In the genomic region with DNA sequence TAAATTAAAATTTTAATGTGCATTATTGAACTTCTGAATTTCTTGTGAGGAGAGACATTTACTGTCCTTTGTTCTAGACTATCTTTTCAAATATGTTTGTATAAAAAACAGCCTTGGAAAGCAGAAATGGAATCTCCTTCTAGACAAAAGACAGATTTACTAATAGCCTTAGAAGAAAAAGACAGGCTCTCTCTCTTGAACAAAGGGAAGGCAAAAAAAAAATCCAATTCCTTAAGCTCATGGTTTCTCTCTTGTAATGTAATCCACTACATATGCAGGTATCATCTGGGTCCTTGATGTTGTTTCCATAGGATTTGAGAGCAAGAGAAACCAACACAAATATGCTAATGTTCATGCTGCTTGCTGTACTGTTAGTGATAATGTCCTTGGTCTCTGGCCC, we compare ENCODE assay signal across 19 cellular contexts.
A peak's percentile ranks its signal among the peaks of the same experiment; 100 is the strongest.
DNase-seq lines count a peak whose midpoint lies in the region; ATAC-seq and TF ChIP-seq lines count a peak whose summit lies in the region.
"Had no signal": no experiment of that assay in that cellular context is flagged by ENCODE, and none has a peak within 500 bp of the region (broad histone marks: within the 10 kb centered on the region; RNA-seq: fewer than 3 reads in every experiment).

No MANE protein-coding gene starts in this region.

- H2AFZ ChIP-seq in OCI-LY7 (ENCODE audit: low read length) (no peak overlapping the region), neural progenitor cell (replicated peaks) (no peak overlapping the region)

- ATAC-seq in GM19455 (IDR thresholded peaks at IDR 0.05; ENCODE audit: unreplicated experiment) = no peak
- ATAC-seq: GM12878 had no signal

- POLR2A ChIA-PET in OCI-LY7 (lab: Charles Lee) = interaction anchor here (0.7 to 1.4 kb wide), 4 partner anchors 9 to 730 kb away, joined by 3 to 6 read pairs (median 4); no protein-coding TSS in a partner anchor

- no peaks in the 10 kb centered on the region for H3K79me2 ChIP-seq in OCI-LY7 (ENCODE audit: insufficient read depth, low read depth, low read length)
- no peaks in the 10 kb centered on the region for H3K79me2 ChIP-seq in neural progenitor cell (ENCODE audit: low read depth)

- no peaks in the 10 kb centered on the region for H3F3A ChIP-seq in neural progenitor cell (ENCODE audit: low read depth)

- no peak for TF ChIP-seq CTCF in OCI-LY7 (conservative IDR thresholded peaks at IDR 0.05; ENCODE audit: low read length)
- TF ChIP-seq CTCF in neural progenitor cell (IDR thresholded peaks at IDR 0.05) = no peak

- BruUV-seq in OCI-LY7 (replicated peaks; lab: Mats Ljungman, UMichigan) = TSS peak; percentile 20

- H3K9me2 ChIP-seq in OCI-LY7 (ENCODE audit: insufficient read depth, low read length) = no peaks in the 10 kb centered on the region

- H4K20me1 ChIP-seq in OCI-LY7 (ENCODE audit: insufficient read depth, low read length) = no peaks in the 10 kb centered on the region
- no peaks in the 10 kb centered on the region for H4K20me1 ChIP-seq in neural progenitor cell (ENCODE audit: low read depth)
- H4K20me1 ChIP-seq: BLaER1 had no signal

- no peaks in the 10 kb centered on the region for H3K4me1 Mint-ChIP-seq in neural progenitor cell
- H3K4me1 Mint-ChIP-seq: CD14-positive monocyte; CD4-positive, alpha-beta memory T cell had no signal

- H3K4me1 ChIP-seq in OCI-LY7 (ENCODE audit: insufficient read depth, low read length, poor library complexity, severe bottlenecking) (no peaks in the 10 kb centered on the region), neural progenitor cell (peaks cover 11% of the 10 kb centered on the region)
- H3K4me1 ChIP-seq: BLaER1 had no signal

- H3K9me3 Mint-ChIP-seq in neural progenitor cell = no peaks in the 10 kb centered on the region
- H3K9me3 Mint-ChIP-seq: CD4-positive, alpha-beta memory T cell had no signal

- H3K4me3 Mint-ChIP-seq in neural progenitor cell = no peak overlapping the region
- H3K4me3 Mint-ChIP-seq: CD14-positive monocyte; CD4-positive, alpha-beta memory T cell; H9 had no signal

- H3K4me2 ChIP-seq in OCI-LY7 (ENCODE audit: low read length) = no peak overlapping the region
- no peak overlapping the region for H3K4me2 ChIP-seq in neural progenitor cell
- H3K4me2 ChIP-seq: BLaER1 had no signal

- no peak overlapping the region for H3K9ac ChIP-seq in neural progenitor cell
- H3K9ac ChIP-seq: BLaER1 had no signal

- intact Hi-C loops in OCI-LY7 (cut with micrococcal nuclease; ENCODE audit: unreplicated experiment) = no loop called here
- intact Hi-C loops in posterior vena cava (cut with DNase I) = no loop called here

- H3K36me3 Mint-ChIP-seq in neural progenitor cell = peaks cover under 1% of the 10 kb centered on the region

- no peak overlapping the region for H3K4me3 ChIP-seq in OCI-LY7 (ENCODE audit: low read depth, low read length, poor library complexity, severe bottlenecking)
- H3K4me3 ChIP-seq in neural progenitor cell = no peak overlapping the region
- H3K4me3 ChIP-seq: BLaER1, GM12878 had no signal

- CTCF ChIA-PET in OCI-LY7 (lab: Charles Lee; ENCODE audit: unreplicated experiment) = no interaction called here

- peaks cover 2% of the 10 kb centered on the region for H3K27me3 Mint-ChIP-seq in neural progenitor cell (ENCODE audit: insufficient read depth, low read depth)
- H3K27me3 Mint-ChIP-seq: CD4-positive, alpha-beta memory T cell had no signal

- DNase-seq in NCI-H82 (lab: John Stamatoyannopoulos, UW) (peak; percentile 15), NCI-H82 treated with DMSO at 0.1 percent for 48 hours (lab: John Stamatoyannopoulos, UW; ENCODE audit: unreplicated experiment) (no peak), OCI-LY7 (ENCODE audit: low spot score) (no peak), neural progenitor cell (ENCODE audit: low spot score) (peak; percentile 36), posterior vena cava (ENCODE audit: low spot score) (no peak)
- no peak for DNase-seq in activated CD4-positive, alpha-beta T cell treated with anti-CD3 and anti-CD28 coated beads, Interleukin-2, amount 50 U/mL, for 1 hour
- DNase-seq: 8988T; Calu3; CD4-positive, alpha-beta memory T cell; DMS 273 treated with DMSO at 0.1 percent for 48 hours; DMS53; DND-41; EL; GOT3; H9 had no signal

- H3K27ac ChIP-seq in OCI-LY7 (ENCODE audit: low read depth, low read length, poor library complexity, severe bottlenecking) = no peak overlapping the region
- no peak overlapping the region for H3K27ac ChIP-seq in neural progenitor cell
- H3K27ac ChIP-seq: BLaER1 had no signal

- no peaks in the 10 kb centered on the region for H3K27me3 ChIP-seq in neural progenitor cell
- H3K27me3 ChIP-seq: BLaER1 had no signal

- 0 out of 2 replicates have a peak, but pooled peaks cover 3% of the 10 kb centered on the region for H3K36me3 ChIP-seq in OCI-LY7 (ENCODE audit: insufficient read depth, low read length)
- H3K36me3 ChIP-seq in neural progenitor cell = no peaks in the 10 kb centered on the region

- H3K27ac Mint-ChIP-seq in neural progenitor cell = no peak overlapping the region
- H3K27ac Mint-ChIP-seq: CD14-positive monocyte; CD4-positive, alpha-beta memory T cell had no signal

- H3K9me3 ChIP-seq in OCI-LY7 (ENCODE audit: low read length) (no peaks in the 10 kb centered on the region), neural progenitor cell (ENCODE audit: low read depth) (no peaks in the 10 kb centered on the region)

Comparison
In these comparisons a context has a peak if more than half of its experiments do, and no peak if none do; other contexts are left out.
1. DNase-seq: peak in NCI-H82 (single experiment) and neural progenitor cell (single experiment); none in NCI-H82 treated with DMSO at 0.1 percent for 48 hours (single experiment), OCI-LY7 (single experiment), posterior vena cava (single experiment) and activated CD4-positive, alpha-beta T cell treated with anti-CD3 and anti-CD28 coated beads, Interleukin-2, amount 50 U/mL, for 1 hour (single experiment).